ENCODE assay signal across 8 cellular contexts in genomic region chr3:141231923-141232861, GRCh38. TPM values are rescaled to one million over a fixed set of nuclear protein-coding genes. Genes with fewer than 3 reads are reported as not detected.
A peak's percentile ranks its signal among the peaks of the same experiment; 100 is the strongest.
DNase-seq lines count a peak whose midpoint lies in the region; ATAC-seq and TF ChIP-seq lines count a peak whose summit lies in the region.

No MANE protein-coding gene starts in this region.

- peaks cover 63% of the 10 kb centered on the region for H3K4me1 Mint-ChIP-seq in T-helper 2 cell treated with Interferon-gamma antibody and Interleukin-4, amounts not matched to agents 5 μg/mL and 100 μg/mL, for 36 hours (ENCODE audit: low read depth)
- peaks cover 57% of the 10 kb centered on the region for H3K4me1 Mint-ChIP-seq in activated CD8-positive, alpha-beta T cell treated with anti-CD3 and anti-CD28 coated beads, Interleukin-2, amount 10 ng/mL, durations not matched to agents 7 days and 5 days (ENCODE audit: low read depth)
- peaks cover 53 to 75% (median 62%) of the 10 kb centered on the region in 7 donors for H3K4me1 Mint-ChIP-seq in naive thymus-derived CD4-positive, alpha-beta T cell

- WGBS in esophagus muscularis mucosa, result 15% methylated on average over 12 of the region's 77 CpGs

- no peak for TF ChIP-seq EP300 in Ishikawa (IDR thresholded peaks at IDR 0.05; ENCODE audit: borderline replicate concordance)
- TF ChIP-seq EP300 in esophagus muscularis mucosa (IDR thresholded peaks at IDR 0.05), result no peak

- no peaks in the 10 kb centered on the region for H3K9me3 Mint-ChIP-seq in T-helper 2 cell treated with Interferon-gamma antibody and Interleukin-4, amounts not matched to agents 5 μg/mL and 100 μg/mL, for 36 hours
- H3K9me3 Mint-ChIP-seq in activated CD8-positive, alpha-beta T cell treated with anti-CD3 and anti-CD28 coated beads, Interleukin-2, amount 10 ng/mL, durations not matched to agents 7 days and 5 days (ENCODE audit: insufficient read depth), result no peaks in the 10 kb centered on the region
- peaks cover 0 to 1% (median 0%) of the 10 kb centered on the region in 11 donors for H3K9me3 Mint-ChIP-seq in naive thymus-derived CD4-positive, alpha-beta T cell

- no peaks in the 10 kb centered on the region for H3K9me3 ChIP-seq in esophagus muscularis mucosa
- no peaks in the 10 kb centered on the region for H3K9me3 ChIP-seq in naive thymus-derived CD4-positive, alpha-beta T cell (ENCODE audit: control insufficient read depth in 2 of 3, low read length in 3 of 3)

- TF ChIP-seq RAD21 in Ishikawa (IDR thresholded peaks at IDR 0.05; ENCODE audit: low read depth), result no peak

- no peak for TF ChIP-seq POLR2A in esophagus muscularis mucosa (IDR thresholded peaks at IDR 0.05; ENCODE audit: low read depth)

- no peak for DNase-seq in T-helper 2 cell treated with Interferon-gamma antibody and Interleukin-4, amounts not matched to agents 5 μg/mL and 100 μg/mL, for 36 hours (ENCODE audit: low spot score)
- DNase-seq in T-helper 2 cell, result no peak
- no peak for DNase-seq in activated CD8-positive, alpha-beta T cell treated with anti-CD3 and anti-CD28 coated beads, Interleukin-2, amount 10 ng/mL, durations not matched to agents 7 days and 5 days
- DNase-seq in esophagus muscularis mucosa (ENCODE audit: extremely low spot score), result peak; percentile 90
- peak; percentile 22 to 48 (median 40) for DNase-seq in naive thymus-derived CD4-positive, alpha-beta T cell

- H3K36me3 ChIP-seq in esophagus muscularis mucosa, result peaks cover 0 to 6% (median 0%) of the 10 kb centered on the region in 4 donors
- peaks cover 0 to 9% (median 0%) of the 10 kb centered on the region in 3 experiments for H3K36me3 ChIP-seq in naive thymus-derived CD4-positive, alpha-beta T cell (ENCODE audit: control insufficient read depth in 2 of 3, insufficient read depth in 3 of 3, low read length in 3 of 3)

- ATAC-seq in activated CD8-positive, alpha-beta T cell treated with anti-CD3 and anti-CD28 coated beads, Interleukin-2, amount 10 ng/mL, durations not matched to agents 7 days and 5 days, result peak; percentile 21
- ATAC-seq in naive thymus-derived CD4-positive, alpha-beta T cell, result no peak
- ATAC-seq in GM21423 (IDR thresholded peaks at IDR 0.05; ENCODE audit: unreplicated experiment) (no peak), HG03108 (IDR thresholded peaks at IDR 0.05; ENCODE audit: unreplicated experiment) (no peak)

- H3K27ac Mint-ChIP-seq in T-helper 2 cell treated with Interferon-gamma antibody and Interleukin-4, amounts not matched to agents 5 μg/mL and 100 μg/mL, for 36 hours, result peak overlapping the region; percentile 68
- peak overlapping the region; percentile 30 for H3K27ac Mint-ChIP-seq in activated CD8-positive, alpha-beta T cell treated with anti-CD3 and anti-CD28 coated beads, Interleukin-2, amount 10 ng/mL, durations not matched to agents 7 days and 5 days
- H3K27ac Mint-ChIP-seq in naive thymus-derived CD4-positive, alpha-beta T cell, result peak overlapping the region; percentile 51 to 91 (median 83)

- POLR2A ChIA-PET in activated CD8-positive, alpha-beta T cell treated with anti-CD3 and anti-CD28 coated beads, Interleukin-2, amount 10 ng/mL, durations not matched to agents 7 days and 5 days (lab: Charles Lee), result interaction anchor here (0.6 to 4.7 kb wide), 24 partner anchors 9 to 255 kb away, joined by 3 to 60 read pairs (median 4); no protein-coding TSS in a partner anchor
- POLR2A ChIA-PET in naive thymus-derived CD4-positive, alpha-beta T cell (lab: Charles Lee), result interaction anchor here (0.5 to 31.2 kb wide), 28 partner anchors 8 to 255 kb away, joined by 3 to 516 read pairs (median 8); partner anchors contain the start of gene RASA2

- H3K36me3 Mint-ChIP-seq in T-helper 2 cell treated with Interferon-gamma antibody and Interleukin-4, amounts not matched to agents 5 μg/mL and 100 μg/mL, for 36 hours (ENCODE audit: low read depth), result peaks cover 20% of the 10 kb centered on the region
- peaks cover 18% of the 10 kb centered on the region for H3K36me3 Mint-ChIP-seq in activated CD8-positive, alpha-beta T cell treated with anti-CD3 and anti-CD28 coated beads, Interleukin-2, amount 10 ng/mL, durations not matched to agents 7 days and 5 days (ENCODE audit: low read depth)
- peaks cover 0 to 18% (median 10%) of the 10 kb centered on the region in 5 donors for H3K36me3 Mint-ChIP-seq in naive thymus-derived CD4-positive, alpha-beta T cell

- H3K27me3 ChIP-seq in esophagus muscularis mucosa, result no peaks in the 10 kb centered on the region
- no peaks in the 10 kb centered on the region for H3K27me3 ChIP-seq in naive thymus-derived CD4-positive, alpha-beta T cell (ENCODE audit: control insufficient read depth in 2 of 2, insufficient read depth in 2 of 2, low read length in 2 of 2)

- peaks cover 17 to 27% (median 19%) of the 10 kb centered on the region in 4 donors for H3K4me1 ChIP-seq in esophagus muscularis mucosa
- peaks cover 6 to 39% of the 10 kb centered on the region in 2 donors for H3K4me1 ChIP-seq in naive thymus-derived CD4-positive, alpha-beta T cell (ENCODE audit: control insufficient read depth in 2 of 2, insufficient read depth in 2 of 2, low read length in 2 of 2)

- intact Hi-C loops in esophagus muscularis mucosa (cut with DNase I), result loop anchor here (1.0 to 10.0 kb wide), 2 partner anchors 47 to 223 kb away; no protein-coding TSS in a partner anchor
- intact Hi-C loops in naive thymus-derived CD4-positive, alpha-beta T cell (cut with micrococcal nuclease), result loop anchor here (1.0 to 10.0 kb wide), 17 partner anchors 11 to 1769 kb away; partner anchors contain the start of genes RNF7 (in 2 of the 2), SLC25A36 (in 2 of the 2), ATP1B3 (in 1 of the 2) and ATR (in 1 of the 2)

- TF ChIP-seq CTCF in esophagus muscularis mucosa (IDR thresholded peaks at IDR 0.05), result no peak

- peak overlapping the region; percentile 94 for H3K4me3 Mint-ChIP-seq in T-helper 2 cell treated with Interferon-gamma antibody and Interleukin-4, amounts not matched to agents 5 μg/mL and 100 μg/mL, for 36 hours
- peak overlapping the region; percentile 75 for H3K4me3 Mint-ChIP-seq in activated CD8-positive, alpha-beta T cell treated with anti-CD3 and anti-CD28 coated beads, Interleukin-2, amount 10 ng/mL, durations not matched to agents 7 days and 5 days
- H3K4me3 Mint-ChIP-seq in naive thymus-derived CD4-positive, alpha-beta T cell, result peak overlapping the region; percentile 83 to 92 (median 89)

- peak overlapping the region; percentile 86 to 96 (median 91) for H3K4me3 ChIP-seq in esophagus muscularis mucosa
- peak overlapping the region; percentile 64 for H3K4me3 ChIP-seq in naive thymus-derived CD4-positive, alpha-beta T cell (ENCODE audit: low read length)

- peaks cover 1% of the 10 kb centered on the region for H3K27me3 Mint-ChIP-seq in T-helper 2 cell treated with Interferon-gamma antibody and Interleukin-4, amounts not matched to agents 5 μg/mL and 100 μg/mL, for 36 hours (ENCODE audit: low read depth)
- H3K27me3 Mint-ChIP-seq in activated CD8-positive, alpha-beta T cell treated with anti-CD3 and anti-CD28 coated beads, Interleukin-2, amount 10 ng/mL, durations not matched to agents 7 days and 5 days (ENCODE audit: low read depth), result no peaks in the 10 kb centered on the region
- H3K27me3 Mint-ChIP-seq in naive thymus-derived CD4-positive, alpha-beta T cell, result peaks cover 0 to 3% (median 0%) of the 10 kb centered on the region in 5 donors

- CTCF ChIA-PET in activated CD8-positive, alpha-beta T cell treated with anti-CD3 and anti-CD28 coated beads, Interleukin-2, amount 10 ng/mL, durations not matched to agents 7 days and 5 days (lab: Charles Lee), result interaction anchor here (0.7 to 11.1 kb wide), 32 partner anchors 8 to 282 kb away, joined by 3 to 337 read pairs (median 6); no protein-coding TSS in a partner anchor
- CTCF ChIA-PET in naive thymus-derived CD4-positive, alpha-beta T cell (lab: Charles Lee), result interaction anchor here (0.6 to 7.5 kb wide), 25 partner anchors 7 to 288 kb away, joined by 3 to 82 read pairs (median 5); no protein-coding TSS in a partner anchor

- H3K27ac ChIP-seq in esophagus muscularis mucosa (replicated peaks in 1 of 4), result peak overlapping the region; percentile 76 to 87 (median 84)
- peak overlapping the region; percentile 82 for H3K27ac ChIP-seq in naive thymus-derived CD4-positive, alpha-beta T cell (ENCODE audit: low read depth, low read length)

TF ChIP-seq in Ishikawa, 13 proteins besides CTCF, POLR2A, EP300 and RAD21 (continues in another document):
- TF ChIP-seq ZBTB7A (IDR thresholded peaks at IDR 0.05; ENCODE audit: low read depth) (peak; percentile 80; the same call in 1 of the 2 replicates), NFIC (IDR thresholded peaks at IDR 0.05) (no peak), TAF1 (IDR thresholded peaks at IDR 0.05; ENCODE audit: low read depth) (no peak), TEAD4 (IDR thresholded peaks at IDR 0.05) (peak; percentile 26; the same call in 1 of the 2 replicates), FOXM1 (IDR thresholded peaks at IDR 0.05; ENCODE audit: borderline replicate concordance, low read depth) (no peak), YY1 (IDR thresholded peaks at IDR 0.05; ENCODE audit: low read depth) (no peak), CEBPB (IDR thresholded peaks at IDR 0.05) (no peak), MAX (IDR thresholded peaks at IDR 0.05) (peak; percentile 41; the same call in 1 of the 2 replicates), TCF12 (IDR thresholded peaks at IDR 0.05; ENCODE audit: low read depth) (no peak), USF1 (IDR thresholded peaks at IDR 0.05) (no peak), EGR1 (IDR thresholded peaks at IDR 0.05) (no peak)

RNA-seq across cellular contexts. Expression of gene PXYLP1, which starts 0.6 kb away (rescaled TPM):
- 10 to 100 TPM; 15.0 to 16.5 TPM for total RNA-seq in activated CD8-positive, alpha-beta T cell treated with anti-CD3 and anti-CD28 coated beads, Interleukin-2, amount 10 ng/mL, durations not matched to agents 7 days and 5 days
- total RNA-seq in esophagus muscularis mucosa, result 10 to 100 TPM in 1 of 4 donors, 1 to 10 TPM in 3; 4.5 to 12.5 (median 9.4) TPM
- total RNA-seq in naive thymus-derived CD4-positive, alpha-beta T cell, result 10 to 100 TPM; 18.6 to 40.9 (median 23.2) TPM
- 10 to 100 TPM; 15.8 to 32.0 TPM for polyA plus RNA-seq in naive thymus-derived CD4-positive, alpha-beta T cell

Comparison
In these comparisons a context has a peak if more than half of its experiments do, and no peak if none do; other contexts are left out.
1. DNase-seq: peak in esophagus muscularis mucosa (single experiment) and naive thymus-derived CD4-positive, alpha-beta T cell (9 of 9); none in T-helper 2 cell treated with Interferon-gamma antibody and Interleukin-4, amounts not matched to agents 5 μg/mL and 100 μg/mL, for 36 hours (single experiment), T-helper 2 cell (0 of 5) and activated CD8-positive, alpha-beta T cell treated with anti-CD3 and anti-CD28 coated beads, Interleukin-2, amount 10 ng/mL, durations not matched to agents 7 days and 5 days (single experiment).
2. H3K27ac Mint-ChIP-seq: peak in every context shown above with its lines; median percentile 83 in naive thymus-derived CD4-positive, alpha-beta T cell; 68 in T-helper 2 cell treated with Interferon-gamma antibody and Interleukin-4, amounts not matched to agents 5 μg/mL and 100 μg/mL, for 36 hours; 30 in activated CD8-positive, alpha-beta T cell treated with anti-CD3 and anti-CD28 coated beads, Interleukin-2, amount 10 ng/mL, durations not matched to agents 7 days and 5 days.
3. Peak in every context shown above with its lines, with median percentiles within 50 percentile points of each other: H3K4me3 Mint-ChIP-seq.